Comparison of ENCODE assay signal across 8 cellular contexts in genomic region chr16:30699615-30700099, GRCh38. TPM values are rescaled to one million over a fixed set of nuclear protein-coding genes. Genes with fewer than 3 reads are reported as not detected.
A peak's percentile ranks its signal among the peaks of the same experiment; 100 is the strongest.
DNase-seq lines count a peak whose midpoint lies in the region; ATAC-seq and TF ChIP-seq lines count a peak whose summit lies in the region.

No MANE protein-coding gene starts in this region.

- TF ChIP-seq CTCF in CD4-positive, alpha-beta T cell (IDR thresholded peaks at IDR 0.05), result no peak
- TF ChIP-seq CTCF in neural progenitor cell (IDR thresholded peaks at IDR 0.05), result no peak

- H2AFZ ChIP-seq in neural progenitor cell (replicated peaks), result no peak overlapping the region

- peak overlapping the region; percentile 97 for H3K4me3 Mint-ChIP-seq in CD4-positive, alpha-beta T cell
- peak overlapping the region; percentile 99 for H3K4me3 Mint-ChIP-seq in neural progenitor cell

- no peaks in the 10 kb centered on the region for H3K27me3 ChIP-seq in CD4-positive, alpha-beta T cell (ENCODE audit: control insufficient read depth, insufficient read depth, low read length)
- H3K27me3 ChIP-seq in NT2/D1 (ENCODE audit: insufficient read depth, insufficient read length) (peaks cover 30% of the 10 kb centered on the region), endocrine pancreas (ENCODE audit: control insufficient read depth, insufficient read depth, low read length) (no peaks in the 10 kb centered on the region), neural progenitor cell (peaks cover 3% of the 10 kb centered on the region)

- no peaks in the 10 kb centered on the region for H3K9me3 ChIP-seq in CD4-positive, alpha-beta T cell (ENCODE audit: control insufficient read depth, low read length)
- H3K9me3 ChIP-seq in NT2/D1 (ENCODE audit: insufficient read depth, low read length) (no peaks in the 10 kb centered on the region), endocrine pancreas (ENCODE audit: control insufficient read depth, low read length) (no peaks in the 10 kb centered on the region), neural progenitor cell (ENCODE audit: low read depth) (no peaks in the 10 kb centered on the region)

- peaks cover 43% of the 10 kb centered on the region for H4K20me1 ChIP-seq in neural progenitor cell (ENCODE audit: low read depth)

- H3K4me1 ChIP-seq in NT2/D1 (ENCODE audit: insufficient read depth, insufficient read length) (peaks cover 4% of the 10 kb centered on the region), endocrine pancreas (ENCODE audit: control insufficient read depth, insufficient read depth, low read length) (peaks cover 7% of the 10 kb centered on the region), neural progenitor cell (peaks cover 8% of the 10 kb centered on the region)

- ATAC-seq in CD4-positive, alpha-beta T cell (ENCODE audit: poor library complexity), result no peak
- no peak for ATAC-seq in GM21737 (IDR thresholded peaks at IDR 0.05; ENCODE audit: unreplicated experiment)

- H3K4me3 ChIP-seq in NT2/D1 (ENCODE audit: insufficient read length, low read depth) (peak overlapping the region; percentile 95), endocrine pancreas (ENCODE audit: control insufficient read depth, insufficient read depth, low read length) (peak overlapping the region; percentile 65), neural progenitor cell (peak overlapping the region; percentile 89)

- peaks cover 31% of the 10 kb centered on the region for H3F3A ChIP-seq in neural progenitor cell (ENCODE audit: low read depth)

- peak overlapping the region; percentile 99 for H3K4me2 ChIP-seq in neural progenitor cell

- H3K4me1 Mint-ChIP-seq in CD4-positive, alpha-beta T cell (ENCODE audit: low read depth), result peaks cover 28% of the 10 kb centered on the region
- H3K4me1 Mint-ChIP-seq in neural progenitor cell, result peaks cover 19% of the 10 kb centered on the region

- no peaks in the 10 kb centered on the region for H3K9me3 Mint-ChIP-seq in CD4-positive, alpha-beta T cell
- no peaks in the 10 kb centered on the region for H3K9me3 Mint-ChIP-seq in neural progenitor cell

- H3K27ac ChIP-seq in CD4-positive, alpha-beta T cell (ENCODE audit: low read depth, low read length), result peak overlapping the region; percentile 100
- no peak overlapping the region for H3K27ac ChIP-seq in neural progenitor cell

- in situ Hi-C loops in G401 (cut with HindIII; ENCODE audit: low sequenced_read_pairs), result no loop called here

- H3K36me3 Mint-ChIP-seq in CD4-positive, alpha-beta T cell (ENCODE audit: low read depth), result peaks cover 59% of the 10 kb centered on the region
- peaks cover 22% of the 10 kb centered on the region for H3K36me3 Mint-ChIP-seq in neural progenitor cell

- peaks cover 41% of the 10 kb centered on the region for H3K79me2 ChIP-seq in neural progenitor cell (ENCODE audit: low read depth)

- peak overlapping the region; percentile 100 for H3K27ac Mint-ChIP-seq in CD4-positive, alpha-beta T cell
- peak overlapping the region; percentile 93 for H3K27ac Mint-ChIP-seq in neural progenitor cell

- peaks cover 47% of the 10 kb centered on the region for H3K36me3 ChIP-seq in NT2/D1 (ENCODE audit: insufficient read depth, insufficient read length, low read length)
- H3K36me3 ChIP-seq in endocrine pancreas (ENCODE audit: control insufficient read depth, insufficient read depth, low read length), result peaks cover 7% of the 10 kb centered on the region
- H3K36me3 ChIP-seq in neural progenitor cell, result peaks cover 16% of the 10 kb centered on the region

- no peaks in the 10 kb centered on the region for H3K27me3 Mint-ChIP-seq in CD4-positive, alpha-beta T cell
- H3K27me3 Mint-ChIP-seq in neural progenitor cell (ENCODE audit: insufficient read depth, low read depth), result peaks cover 2% of the 10 kb centered on the region

- CTCF ChIA-PET in CD4-positive, alpha-beta T cell (lab: Charles Lee), result interaction anchor here (1.0 kb wide), 1 partner anchor 270 kb away, joined by 3 read pairs; the partner anchor contains the start of gene DCTPP1

- intact Hi-C loops in CD4-positive, alpha-beta T cell (cut with DNase I, micrococcal nuclease), result loop anchor here in 1 of 2 experiments (5.0 to 10.0 kb wide), 5 partner anchors 48 to 705 kb away; partner anchors contain the start of genes HIRIP3, INO80E, PHKG2 and ZNF688

- POLR2A ChIA-PET in CD4-positive, alpha-beta T cell (lab: Charles Lee), result interaction anchor here (0.5 to 1.3 kb wide), 10 partner anchors 16 to 374 kb away, joined by 3 to 10 read pairs (median 4); partner anchors contain the start of genes FBRS, PHKG2, PRR14 and ZNF668

- DNase-seq in CD4-positive, alpha-beta T cell, result no peak
- DNase-seq in NT2/D1 (ENCODE audit: low read depth, low spot score) (no peak), neural progenitor cell (ENCODE audit: low spot score) (no peak), GOT3 (lab: John Stamatoyannopoulos, UW) (no peak), 8988T (no peak), G401 (ENCODE audit: low spot score) (no peak)

- H3K9ac ChIP-seq in NT2/D1 (ENCODE audit: insufficient read length, low read depth), result peak overlapping the region; percentile 99
- H3K9ac ChIP-seq in endocrine pancreas (ENCODE audit: control insufficient read depth, insufficient read depth, low read length), result peak overlapping the region; percentile 85
- H3K9ac ChIP-seq in neural progenitor cell, result peak overlapping the region; percentile 18

RNA-seq across cellular contexts. Expression of gene SRCAP, which starts 0.7 kb away (rescaled TPM):
- 10 to 100 TPM; 59.5 to 60.1 TPM for total RNA-seq in CD4-positive, alpha-beta T cell
- 4.6 and 8.8 TPM in 2 replicates for total RNA-seq in neural progenitor cell (ENCODE audit: low replicate concordance)
- 3.6 and 4.1 TPM in 2 replicates for total RNA-seq in G401 (2014; rRNA removed; shearing (Covaris generic))

RNA-seq across cellular contexts. Expression of gene FBRS, which starts 41.4 kb away (rescaled TPM):
- 100 to 1,000 TPM; 162 to 163 TPM for total RNA-seq in CD4-positive, alpha-beta T cell
- 3.6 and 20.5 TPM in 2 replicates for total RNA-seq in neural progenitor cell (ENCODE audit: low replicate concordance)
- total RNA-seq in G401 (2014; rRNA removed; shearing (Covaris generic)), result 20.3 and 24.1 TPM in 2 replicates

RNA-seq across cellular contexts. Expression of gene PHKG2, which starts 48.6 kb away (rescaled TPM):
- 10 to 100 TPM; 24.8 to 25.2 TPM for total RNA-seq in CD4-positive, alpha-beta T cell
- 20.2 and 31.4 TPM in 2 replicates for total RNA-seq in neural progenitor cell (ENCODE audit: low replicate concordance)
- 35.9 TPM in 2 replicates for total RNA-seq in G401 (2014; rRNA removed; shearing (Covaris generic))

RNA-seq across cellular contexts. Expression of gene PRR14, which starts 48.9 kb away (rescaled TPM):
- total RNA-seq in CD4-positive, alpha-beta T cell, result 10 to 100 TPM; 50.2 to 51.7 TPM
- total RNA-seq in neural progenitor cell (ENCODE audit: low replicate concordance), result 3.5 and 14.6 TPM in 2 replicates
- 2.4 and 5.4 TPM in 2 replicates for total RNA-seq in G401 (2014; rRNA removed; shearing (Covaris generic))

Comparison
In these comparisons a context has a peak if more than half of its experiments do, and no peak if none do; other contexts are left out.
1. H3K9ac ChIP-seq: peak in every context shown above with its lines; median percentile 99 in NT2/D1; 85 in endocrine pancreas; 18 in neural progenitor cell.